ENCODE assay signal across 20 cellular contexts in the genomic region with DNA sequence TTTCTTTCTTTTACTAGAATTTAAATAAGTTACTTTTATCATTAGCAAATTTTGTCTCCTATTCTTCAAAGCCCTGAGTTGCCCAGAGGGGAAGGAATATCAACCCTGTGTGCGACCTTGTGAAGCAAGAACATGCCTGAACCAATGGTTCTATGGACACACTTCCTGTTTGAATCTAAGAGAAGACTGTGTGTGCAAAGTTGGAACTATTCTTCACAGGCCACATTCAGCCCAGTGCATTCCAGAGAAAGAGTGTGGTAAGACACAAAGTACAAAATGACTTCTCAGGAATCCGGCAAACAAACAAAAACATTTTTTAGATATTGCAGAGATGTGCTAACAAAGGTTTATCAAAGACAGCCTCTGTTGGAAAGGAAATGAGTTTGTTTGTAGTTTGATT.
DNase-seq lines count a peak whose midpoint lies in the region; ATAC-seq and TF ChIP-seq lines count a peak whose summit lies in the region.
"Had no signal": no experiment of that assay in that cellular context is flagged by ENCODE, and none has a peak within 500 bp of the region (broad histone marks: within the 10 kb centered on the region; RNA-seq: fewer than 3 reads in every experiment).

No MANE protein-coding gene starts in this region.

- ATAC-seq in GM18505 (IDR thresholded peaks at IDR 0.05; ENCODE audit: unreplicated experiment): no peak
- ATAC-seq: stimulated activated naive CD8-positive, alpha-beta T cell treated with anti-CD3 and anti-CD28 coated beads, Interleukin-15, Interleukin-2, amounts not matched to agents 100 U/mL and 50 U/mL, for 24 hours had no signal

- no peak for TF ChIP-seq CTCF in BJ (IDR thresholded peaks at IDR 0.05; ENCODE audit: insufficient read depth, low read depth, low read length)

- no peak overlapping the region for H3K4me3 ChIP-seq in BJ (ENCODE audit: low read depth, low read length)
- H3K4me3 ChIP-seq: upper lobe of left lung had no signal

- DNase-seq in BJ (ENCODE audit: low read depth) (peak; percentile 3), RPMI7951 (ENCODE audit: low read depth) (peak; percentile 24), epithelial cell of prostate (ENCODE audit: low read depth, low spot score) (no peak), non-pigmented ciliary epithelial cell (ENCODE audit: low read depth) (peak; percentile 51), T-helper 9 cell (no peak), NCI-H2081 treated with DMSO at 0.1 percent for 48 hours (lab: John Stamatoyannopoulos, UW) (no peak), DMS114 treated with DMSO at 0.1 percent for 48 hours (lab: John Stamatoyannopoulos, UW; ENCODE audit: unreplicated experiment) (no peak)
- DNase-seq: activated CD4-positive, alpha-beta T cell treated with anti-CD3 and anti-CD28 coated beads for 4 hours; activated naive CD4-positive, alpha-beta T cell treated with Interleukin-2 at 50 U/mL for 16 hours; Calu3; immature natural killer cell; NCI-H1417 treated with DMSO at 0.1 percent for 48 hours; NCI-H446; SIG-M5; stimulated activated CD4-positive, alpha-beta T cell treated with anti-CD3 and anti-CD28 coated beads, Interleukin-12 subunit alpha, Interleukin-12 subunit beta, amount 100 ng/mL, for 4 hours; stimulated activated naive CD8-positive, alpha-beta T cell treated with anti-CD3 and anti-CD28 coated beads, Interleukin-15, Interleukin-2, amounts not matched to agents 100 U/mL and 50 U/mL, for 24 hours; upper lobe of left lung had no signal

- POLR2A ChIA-PET in BJ (lab: Charles Lee): no interaction called here

- TF ChIP-seq POLR2A in GM18505 (IDR thresholded peaks at IDR 0.05; ENCODE audit: borderline replicate concordance, extremely low read depth, insufficient read depth, insufficient read length): no peak

- CTCF ChIA-PET in BJ (lab: Yijun Ruan, JAX): no interaction called here

- H3K36me3 ChIP-seq in BJ (ENCODE audit: control insufficient read depth, insufficient read depth, low read length): no peaks in the 10 kb centered on the region
- H3K36me3 ChIP-seq: upper lobe of left lung had no signal

- no peaks in the 10 kb centered on the region for H3K27me3 ChIP-seq in BJ (ENCODE audit: control insufficient read depth, insufficient read depth, low read length)
- H3K27me3 ChIP-seq: upper lobe of left lung had no signal

- H3K27ac ChIP-seq in epithelial cell of prostate: peak overlapping the region; percentile 62
- H3K27ac ChIP-seq: HL-60, KMS-11, upper lobe of left lung had no signal

Comparison
In these comparisons a context has a peak if more than half of its experiments do, and no peak if none do; other contexts are left out.
1. DNase-seq: peak in BJ (single experiment), RPMI7951 (single experiment) and non-pigmented ciliary epithelial cell (single experiment); none in epithelial cell of prostate (single experiment), T-helper 9 cell (single experiment), NCI-H2081 treated with DMSO at 0.1 percent for 48 hours (single experiment) and DMS114 treated with DMSO at 0.1 percent for 48 hours (single experiment).